In genomic region chr15:28227303-28227702, GRCh38 we compare ENCODE assay signal across 7 cellular contexts.
A peak's percentile ranks its signal among the peaks of the same experiment; 100 is the strongest.
DNase-seq lines count a peak whose midpoint lies in the region; FAIRE-seq and TF ChIP-seq lines count a peak whose summit lies in the region.
"Not testable (repeated sequence)": the region's sequence is repeated elsewhere in the genome, so short reads cannot be mapped to it uniquely, and the experiment has no call there.

No MANE protein-coding gene starts in this region.

- TF ChIP-seq CTCF in Caco-2 (IDR thresholded peaks at IDR 0.05; ENCODE audit: insufficient read depth in 1 of 2, low read depth in 1 of 2, low read length in 1 of 2, severe bottlenecking in 1 of 2, unreplicated experiment in 1 of 2) = peak; percentile 31 to 58
- TF ChIP-seq CTCF in HFF-Myc (IDR thresholded peaks at IDR 0.05; ENCODE audit: low read depth, low read length, missing control alignments) = peak; percentile 39
- peak in 2 of 3 experiments; percentile 23 to 24; a peak in 2 of 4 replicates for TF ChIP-seq CTCF in H1 (IDR thresholded peaks at IDR 0.05; ENCODE audit: control extremely low read depth in 1 of 3, insufficient read depth in 1 of 3, low read depth in 1 of 3, low read length in 3 of 3)
- TF ChIP-seq CTCF in glutamatergic neuron (IDR thresholded peaks at IDR 0.05; ENCODE audit: partially characterized antibody, unreplicated experiment) = peak; percentile 57
- peak; percentile 56 for TF ChIP-seq CTCF in mesothelial cell of epicardium (IDR thresholded peaks at IDR 0.05; ENCODE audit: unreplicated experiment)

- not testable (repeated sequence) for TF ChIP-seq RAD21 in H1 (IDR thresholded peaks at IDR 0.05 in 1 of 2, conservative IDR thresholded peaks at IDR 0.05 in 1 of 2; ENCODE audit: low read depth in 2 of 2, low read length in 2 of 2)

- H3K23ac ChIP-seq in H1 (ENCODE audit: insufficient read length) = not testable (repeated sequence)

- CTCF ChIA-PET in Caco-2 (lab: Charles Lee) = interaction anchor here (0.6 kb wide), 1 partner anchor 18 kb away, joined by 3 read pairs; no protein-coding TSS in a partner anchor
- CTCF ChIA-PET in H1 (lab: Charles Lee; ENCODE audit: partially characterized antibody) = interaction anchor here (1.3 kb wide), 1 partner anchor 33 kb away, joined by 4 read pairs; no protein-coding TSS in a partner anchor

- H4K8ac ChIP-seq in H1 (ENCODE audit: extremely low read depth, insufficient read depth, low read length) = not testable (repeated sequence)

- intact Hi-C loops in Caco-2 (cut with micrococcal nuclease; ENCODE audit: unreplicated experiment) = not testable (repeated sequence)

- not testable (repeated sequence) for H2AK5ac ChIP-seq in H1 (ENCODE audit: low read depth, low read length)

- not testable (repeated sequence) for H2BK15ac ChIP-seq in H1 (ENCODE audit: low read length)

- not testable (repeated sequence) for H3K4me1 Mint-ChIP-seq in Caco-2 (ENCODE audit: low read depth, unreplicated experiment); glutamatergic neuron (ENCODE audit: low read depth, unreplicated experiment); mesothelial cell of epicardium

- not testable (repeated sequence) for H3K36me3 ChIP-seq in Caco-2 (ENCODE audit: control insufficient read depth, insufficient read depth, low read length)
- H3K36me3 ChIP-seq in adipocyte (ENCODE audit: control insufficient read depth, insufficient read depth, low read length, severe bottlenecking) = peaks cover 35% of the 10 kb centered on the region
- peaks cover 5 to 24% (median 10%) of the 10 kb centered on the region in 4 experiments; a peak in 5 of 8 replicates for H3K36me3 ChIP-seq in H1 (ENCODE audit: control insufficient read depth in 2 of 4, insufficient read depth in 4 of 4, low read length in 3 of 4)

- H3K4me1 ChIP-seq in Caco-2; adipocyte (ENCODE audit: control insufficient read depth, insufficient read depth, low read length); H1 (replicated peaks in 1 of 4; ENCODE audit: control insufficient read depth in 3 of 4, insufficient read depth in 4 of 4, low read length in 3 of 4): not testable (repeated sequence)

- POLR2A ChIA-PET in Caco-2 (lab: Charles Lee); H1 (lab: Charles Lee; ENCODE audit: partially characterized antibody): not testable (repeated sequence)

- not testable (repeated sequence) for H3K9me3 Mint-ChIP-seq in Caco-2 (ENCODE audit: unreplicated experiment); glutamatergic neuron (ENCODE audit: unreplicated experiment)
- H3K9me3 Mint-ChIP-seq in mesothelial cell of epicardium = peaks cover 13% of the 10 kb centered on the region

- not testable (repeated sequence) for TF ChIP-seq EP300 in H1 (IDR thresholded peaks at IDR 0.05; ENCODE audit: borderline replicate concordance in 1 of 2, low read depth in 2 of 2, low read length in 2 of 2)

- H2BK5ac ChIP-seq in H1 (ENCODE audit: low read depth, low read length) = not testable (repeated sequence)

- FAIRE-seq in H1 (lab: Jason Lieb, UNC) = not testable (repeated sequence)

- H3K4me2 ChIP-seq in H1 (ENCODE audit: insufficient read depth in 1 of 2, low read depth in 2 of 2, low read length in 2 of 2) = not testable (repeated sequence)

- H3K9ac ChIP-seq in adipocyte (ENCODE audit: low read length); H1 (replicated peaks in 1 of 4; ENCODE audit: extremely low read depth in 1 of 4, low read depth in 3 of 4, low read length in 3 of 4): not testable (repeated sequence)

- H3K79me1 ChIP-seq in H1 (ENCODE audit: low read depth, low read length) = not testable (repeated sequence)

- not testable (repeated sequence) for H2BK120ac ChIP-seq in H1 (replicated peaks; ENCODE audit: low read depth, low read length)

- not testable (repeated sequence) for H3K56ac ChIP-seq in H1 (replicated peaks; ENCODE audit: insufficient read length, low read depth, low read length)

- H3K14ac ChIP-seq in H1 (ENCODE audit: insufficient read length) = not testable (repeated sequence)

- H4K91ac ChIP-seq in H1 (replicated peaks; ENCODE audit: insufficient read length, low read length) = not testable (repeated sequence)

- H3K27ac Mint-ChIP-seq in Caco-2 (ENCODE audit: unreplicated experiment); glutamatergic neuron (ENCODE audit: unreplicated experiment); mesothelial cell of epicardium: not testable (repeated sequence)

- not testable (repeated sequence) for H4K5ac ChIP-seq in H1 (ENCODE audit: insufficient read length, low read depth, low read length)

- H2BK20ac ChIP-seq in H1 (ENCODE audit: low read length) = not testable (repeated sequence)

- H3K4me3 Mint-ChIP-seq in Caco-2 (ENCODE audit: unreplicated experiment); glutamatergic neuron (ENCODE audit: unreplicated experiment); mesothelial cell of epicardium: not testable (repeated sequence)

- not testable (repeated sequence) for TF ChIP-seq POLR2A in H1 (IDR thresholded peaks at IDR 0.05; ENCODE audit: control extremely low read depth in 1 of 2, low read depth in 2 of 2, low read length in 2 of 2)

- H3K27ac ChIP-seq in H1 (ENCODE audit: low read depth, low read length) = not testable (repeated sequence)

- H4K20me1 ChIP-seq in H1 (replicated peaks in 1 of 2; ENCODE audit: control insufficient read depth in 1 of 2, insufficient read depth in 2 of 2, low read length in 2 of 2) = not testable (repeated sequence)

- H3K23me2 ChIP-seq in H1 (ENCODE audit: low read depth, low read length) = not testable (repeated sequence)

- H3K79me2 ChIP-seq in H1 (ENCODE audit: control insufficient read depth in 1 of 2, insufficient read depth in 2 of 2, low read length in 2 of 2) = not testable (repeated sequence)

- DNase-seq in Caco-2 = peak in 1 of 2 experiments; percentile 53
- peak; percentile 2 for DNase-seq in HFF-Myc (ENCODE audit: extremely low read depth, low read depth)
- DNase-seq in NCI-H748 (lab: John Stamatoyannopoulos, UW; ENCODE audit: unreplicated experiment) = peak; percentile 1
- DNase-seq in adipocyte (ENCODE audit: low read depth) = peak; percentile 27
- DNase-seq in H1 (ENCODE audit: low read depth in 1 of 2, low spot score in 2 of 2); glutamatergic neuron; mesothelial cell of epicardium (ENCODE audit: low spot score in 2 of 2, unreplicated experiment in 2 of 2): not testable (repeated sequence)

- H3K36me3 Mint-ChIP-seq in Caco-2 (ENCODE audit: insufficient read depth, unreplicated experiment) (peaks cover 38% of the 10 kb centered on the region), mesothelial cell of epicardium (peaks cover 39% of the 10 kb centered on the region)
- not testable (repeated sequence) for H3K36me3 Mint-ChIP-seq in glutamatergic neuron (ENCODE audit: unreplicated experiment)

- WGBS in H1 (ENCODE audit: extremely low coverage in 1 of 2, insufficient coverage in 1 of 2, insufficient read length in 1 of 2, insufficient replicate concordance in 2 of 2, low coverage in 1 of 2, low lambda C conversion rate in 2 of 2, missing lambda C conversion rate in 1 of 2), 2 experiments = 60% methylated on average over 1 of the region's 1 CpG; no CpG with 5 or more reads in 1 of the 2 experiments

- H3K9me3 ChIP-seq in Caco-2; adipocyte (ENCODE audit: control insufficient read depth, low read length); H1 (ENCODE audit: insufficient read depth in 2 of 2, low read depth in 1 of 2, low read length in 1 of 2): not testable (repeated sequence)

- BruUV-seq in Caco-2 (replicated peaks; lab: Mats Ljungman, UMichigan) = not testable (repeated sequence)

- H3K27me3 Mint-ChIP-seq in Caco-2 (ENCODE audit: insufficient read depth, unreplicated experiment); glutamatergic neuron (ENCODE audit: unreplicated experiment); mesothelial cell of epicardium (ENCODE audit: low read depth): not testable (repeated sequence)

- not testable (repeated sequence) for H3K27me3 ChIP-seq in Caco-2 (replicated peaks; ENCODE audit: control insufficient read depth, insufficient read depth, low read length); adipocyte (replicated peaks; ENCODE audit: control insufficient read depth, insufficient read depth, low read length); H1 (replicated peaks in 1 of 4; ENCODE audit: control insufficient read depth in 3 of 4, extremely low read depth in 1 of 4, insufficient read depth in 3 of 4, low read length in 3 of 4)

- H3K4me3 ChIP-seq in Caco-2 (ENCODE audit: low read depth, low read length); HFF-Myc (replicated peaks; ENCODE audit: low read depth, low read length); adipocyte (ENCODE audit: low read length); H1 (ENCODE audit: extremely low read depth in 1 of 4, insufficient read depth in 2 of 4, low read depth in 3 of 4, low read length in 4 of 4): not testable (repeated sequence)

- not testable (repeated sequence) for H3K18ac ChIP-seq in H1 (ENCODE audit: extremely low read depth, low read length)

- H3K4ac ChIP-seq in H1 (replicated peaks; ENCODE audit: insufficient read length, low read depth, low read length) = not testable (repeated sequence)

- not testable (repeated sequence) for H2AFZ ChIP-seq in H1 (ENCODE audit: low read length)

- not testable (repeated sequence) for H2BK12ac ChIP-seq in H1 (ENCODE audit: low read depth, low read length)

TF ChIP-seq in H1, 55 proteins besides CTCF, POLR2A, EP300 and RAD21:
- 0 out of 2 replicates have a peak, but pooled peaks have one; percentile 26 for TF ChIP-seq TEAD4 (IDR thresholded peaks at IDR 0.05; ENCODE audit: low read depth, low read length)
